In genomic region chr20:215796-216195, GRCh38 we compare ENCODE assay signal across 12 cellular contexts. TPM values are rescaled to one million over a fixed set of nuclear protein-coding genes. Genes with fewer than 3 reads are reported as not detected.
"Had no signal": no experiment of that assay in that cellular context is flagged by ENCODE, and none has a peak within 500 bp of the region (broad histone marks: within the 10 kb centered on the region; RNA-seq: fewer than 3 reads in every experiment).

No MANE protein-coding gene starts in this region.

- FAIRE-seq: H1, H54 had no signal

- H3K4me3 ChIP-seq: GM23248, GM23338, HAP-1 had no signal

- H3K27ac ChIP-seq: GM23248 had no signal

- ATAC-seq: GM23338, HCT116 had no signal

- H3K36me3 ChIP-seq: HAP-1 had no signal

- H3K9me3 ChIP-seq: HAP-1 had no signal

- H2AFZ ChIP-seq: GM23248, GM23338 had no signal

- H3K9ac ChIP-seq: GM23248 had no signal

- H3K4me1 ChIP-seq: HAP-1 had no signal

- DNase-seq: GM23248, GOT3, H7, H9, HCEC 1CT, HFFc6 had no signal

- H3K4me2 ChIP-seq: GM23338 had no signal

RNA-seq across cellular contexts. Expression of gene DEFB129, which starts 11.3 kb away (rescaled TPM):
- total RNA-seq: GM23248, GM23338, H1, H4, H7, H9, HFFc6 had no signal
- polyA plus RNA-seq: GM23248, GM23338, H1 had no signal

RNA-seq across cellular contexts. Expression of gene DEFB128, which starts 26.3 kb away (rescaled TPM):
- total RNA-seq: GM23248, GM23338, H1, H4, H7, H9, HFFc6 had no signal
- polyA plus RNA-seq: GM23248, GM23338, H1 had no signal

RNA-seq across cellular contexts. Expression of gene DEFB132, which starts 41.7 kb away (rescaled TPM):
- total RNA-seq: GM23248, GM23338, H1, H4, H7, H9, HFFc6 had no signal
- polyA plus RNA-seq: GM23248, GM23338, H1 had no signal

RNA-seq across cellular contexts. Expression of gene DEFB127, which starts 58.5 kb away (rescaled TPM):
- total RNA-seq: GM23248, GM23338, H1, H4, H7, H9, HFFc6 had no signal
- polyA plus RNA-seq: GM23248, GM23338, H1 had no signal
